8 cellular contexts compared by ENCODE assay signal in genomic region chr1:120558303-120559060, GRCh38.
DNase-seq lines count a peak whose midpoint lies in the region; ATAC-seq and TF ChIP-seq lines count a peak whose summit lies in the region.
"Not testable (repeated sequence)": the region's sequence is repeated elsewhere in the genome, so short reads cannot be mapped to it uniquely, and the experiment has no call there.

No MANE protein-coding gene starts in this region.

- H3K9ac ChIP-seq in HCT116 (ENCODE audit: low read length) = not testable (repeated sequence)
- H3K9ac ChIP-seq in SK-N-SH (peak overlapping the region; percentile 61; the same call in 1 of the 2 replicates), neural cell (ENCODE audit: low read length) (peak overlapping the region; percentile 53)

- not testable (repeated sequence) for TF ChIP-seq RAD21 in HCT116 (IDR thresholded peaks at IDR 0.05; ENCODE audit: low read depth); SK-N-SH (IDR thresholded peaks at IDR 0.05; ENCODE audit: low read length); neural cell (conservative IDR thresholded peaks at IDR 0.05)

- H3K27ac ChIP-seq in HCT116 (ENCODE audit: low read depth, low read length) (peak overlapping the region; percentile 38; the same call in 1 of the 2 replicates), SK-N-SH (ENCODE audit: low read depth in 2 of 2, low read length in 1 of 2) (peak overlapping the region; percentile 57 to 62; a peak in 2 of 4 replicates), neural cell (ENCODE audit: low read length) (peak overlapping the region; percentile 49)
- not testable (repeated sequence) for H3K27ac ChIP-seq in foreskin keratinocyte

- H3K4me3 ChIP-seq in HCT116 (replicated peaks in 1 of 2; ENCODE audit: low read depth in 1 of 2, low read length in 2 of 2) (peak overlapping the region; percentile 37 to 40), SK-N-SH (ENCODE audit: low read depth in 2 of 2, low read length in 1 of 2) (peak overlapping the region; percentile 55 to 58), neural cell (ENCODE audit: low read length) (peak overlapping the region; percentile 56)

- CTCF ChIA-PET in HCT116 (lab: Charles Lee); SK-N-SH (lab: Yijun Ruan, JAX); activated naive CD4-positive, alpha-beta T cell treated with anti-CD3 and anti-CD28 coated beads for 36 hours (lab: Charles Lee): not testable (repeated sequence)

- RAD21 ChIA-PET in HCT116 (lab: Charles Lee; ENCODE audit: low non-redundant PET in 1 of 2, low total read pairs in 2 of 2, uncharacterized antibody in 2 of 2, unreplicated experiment in 2 of 2) = not testable (repeated sequence)

- not testable (repeated sequence) for BruUV-seq in HCT116 (replicated peaks; lab: Mats Ljungman, UMichigan)

- H3K4me2 ChIP-seq in HCT116 (ENCODE audit: low read length) (peak overlapping the region; percentile 43; the same call in 1 of the 2 replicates), SK-N-SH (peak overlapping the region; percentile 28; the same call in 1 of the 2 replicates)
- H3K4me2 ChIP-seq in neural cell (ENCODE audit: low read length) = not testable (repeated sequence)

- H3K36me3 ChIP-seq in HCT116 (ENCODE audit: control insufficient read depth in 1 of 2, insufficient read depth in 2 of 2, low read length in 2 of 2); SK-N-SH (replicated peaks in 1 of 2; ENCODE audit: control insufficient read depth in 1 of 2, insufficient read depth in 2 of 2, low read length in 1 of 2); neural cell (ENCODE audit: insufficient read depth, low read length): not testable (repeated sequence)

- not testable (repeated sequence) for H2AFZ ChIP-seq in HCT116 (ENCODE audit: low read depth, low read length, poor library complexity, severe bottlenecking); SK-N-SH (ENCODE audit: low read depth); neural cell (ENCODE audit: low read depth, low read length)

- H3K9me2 ChIP-seq in HCT116 (ENCODE audit: insufficient read depth); SK-N-SH; neural cell (ENCODE audit: insufficient read depth, low read length): not testable (repeated sequence)

- H3K27me3 ChIP-seq in HCT116 (ENCODE audit: insufficient read depth, low read length); SK-N-SH (ENCODE audit: insufficient read depth); foreskin keratinocyte; neural cell (ENCODE audit: insufficient read depth, low read depth, low read length): not testable (repeated sequence)

- 0% methylated on average over 1 of the region's 72 CpGs for WGBS in SK-N-SH (ENCODE audit: low lambda C conversion rate)

- H3F3A ChIP-seq in SK-N-SH (replicated peaks; ENCODE audit: insufficient read depth); neural cell (ENCODE audit: insufficient read depth, low read length, poor library complexity, severe bottlenecking): not testable (repeated sequence)

- TF ChIP-seq POLR2A in HCT116 (IDR thresholded peaks at IDR 0.05; ENCODE audit: borderline replicate concordance, extremely low read depth, insufficient read depth, insufficient read length) = not testable (repeated sequence)

- not testable (repeated sequence) for H3K9me3 Mint-ChIP-seq in activated naive CD4-positive, alpha-beta T cell treated with anti-CD3 and anti-CD28 coated beads for 36 hours; stimulated activated naive B cell treated with anti-CD40 and anti-IgM and Interleukin-4, amounts not matched to agents 10 μg/mL and 1 μg/mL and 100 μg/mL, for 72 hours

- peak overlapping the region; percentile 71 for H3K4me3 Mint-ChIP-seq in activated naive CD4-positive, alpha-beta T cell treated with anti-CD3 and anti-CD28 coated beads for 36 hours
- peak overlapping the region; percentile 79 to 80 for H3K4me3 Mint-ChIP-seq in stimulated activated naive B cell treated with anti-CD40 and anti-IgM and Interleukin-4, amounts not matched to agents 10 μg/mL and 1 μg/mL and 100 μg/mL, for 72 hours

- not testable (repeated sequence) for H4K20me1 ChIP-seq in HCT116 (ENCODE audit: insufficient read depth); SK-N-SH (ENCODE audit: insufficient read depth); neural cell (ENCODE audit: insufficient read depth)

- DNase-seq in EL (peak; percentile 77), HCT116 (ENCODE audit: low read depth, low spot score) (peak; percentile 63), LHCN-M2 (ENCODE audit: low read depth) (peak; percentile 58), foreskin keratinocyte (peak; percentile 82 to 89)
- not testable (repeated sequence) for DNase-seq in SK-N-SH
- DNase-seq in activated naive CD4-positive, alpha-beta T cell treated with anti-CD3 and anti-CD28 coated beads for 36 hours = peak; percentile 83
- DNase-seq in stimulated activated naive B cell treated with anti-CD40 and anti-IgM and Interleukin-4, amounts not matched to agents 10 μg/mL and 1 μg/mL and 100 μg/mL, for 72 hours = peak; percentile 48

- not testable (repeated sequence) for H3K79me2 ChIP-seq in HCT116 (ENCODE audit: insufficient read depth, low read length); SK-N-SH (ENCODE audit: insufficient read depth); neural cell (replicated peaks; ENCODE audit: insufficient read depth, low read length)

- intact Hi-C loops in HCT116 (cut with micrococcal nuclease); activated naive CD4-positive, alpha-beta T cell treated with anti-CD3 and anti-CD28 coated beads for 36 hours (cut with micrococcal nuclease): not testable (repeated sequence)

- not testable (repeated sequence) for H3K4me1 Mint-ChIP-seq in activated naive CD4-positive, alpha-beta T cell treated with anti-CD3 and anti-CD28 coated beads for 36 hours (ENCODE audit: low read depth); stimulated activated naive B cell treated with anti-CD40 and anti-IgM and Interleukin-4, amounts not matched to agents 10 μg/mL and 1 μg/mL and 100 μg/mL, for 72 hours

- POLR2A ChIA-PET in HCT116 (lab: Charles Lee); SK-N-SH (lab: Yijun Ruan, JAX): not testable (repeated sequence)

- H3K27ac Mint-ChIP-seq in activated naive CD4-positive, alpha-beta T cell treated with anti-CD3 and anti-CD28 coated beads for 36 hours = peak overlapping the region; percentile 63
- peak overlapping the region; percentile 69 for H3K27ac Mint-ChIP-seq in stimulated activated naive B cell treated with anti-CD40 and anti-IgM and Interleukin-4, amounts not matched to agents 10 μg/mL and 1 μg/mL and 100 μg/mL, for 72 hours

- ATAC-seq in HCT116 (peak; percentile 94), foreskin keratinocyte (peak; percentile 92)
- ATAC-seq in stimulated activated naive B cell treated with anti-CD40 and anti-IgM and Interleukin-4, amounts not matched to agents 10 μg/mL and 1 μg/mL and 100 μg/mL, for 72 hours (replicated peaks) = peak; percentile 85 to 91

- TF ChIP-seq EP300 in SK-N-SH (IDR thresholded peaks at IDR 0.05; ENCODE audit: borderline replicate concordance in 1 of 2, low read depth in 1 of 2, low read length in 1 of 2); neural cell (conservative IDR thresholded peaks at IDR 0.05; ENCODE audit: poor library complexity, severe bottlenecking): not testable (repeated sequence)

- not testable (repeated sequence) for H3K27me3 Mint-ChIP-seq in activated naive CD4-positive, alpha-beta T cell treated with anti-CD3 and anti-CD28 coated beads for 36 hours (ENCODE audit: low read depth); stimulated activated naive B cell treated with anti-CD40 and anti-IgM and Interleukin-4, amounts not matched to agents 10 μg/mL and 1 μg/mL and 100 μg/mL, for 72 hours

- H3K36me3 Mint-ChIP-seq in activated naive CD4-positive, alpha-beta T cell treated with anti-CD3 and anti-CD28 coated beads for 36 hours (ENCODE audit: low read depth); stimulated activated naive B cell treated with anti-CD40 and anti-IgM and Interleukin-4, amounts not matched to agents 10 μg/mL and 1 μg/mL and 100 μg/mL, for 72 hours: not testable (repeated sequence)

- not testable (repeated sequence) for TF ChIP-seq CTCF in HCT116 (IDR thresholded peaks at IDR 0.05 in 2 of 3, conservative IDR thresholded peaks at IDR 0.05 in 1 of 3; ENCODE audit: borderline replicate concordance in 1 of 3, insufficient read depth in 1 of 3, low read depth in 2 of 3, low read length in 2 of 3); SK-N-SH (IDR thresholded peaks at IDR 0.05); foreskin keratinocyte (conservative IDR thresholded peaks at IDR 0.05); neural cell (IDR thresholded peaks at IDR 0.05; ENCODE audit: poor library complexity, severe bottlenecking)

- not testable (repeated sequence) for H3K4me1 ChIP-seq in HCT116 (ENCODE audit: control insufficient read depth in 1 of 2, insufficient read depth in 2 of 2, low read length in 2 of 2); SK-N-SH (ENCODE audit: control insufficient read depth in 1 of 2, insufficient read depth in 2 of 2, low read depth in 1 of 2, low read length in 1 of 2); foreskin keratinocyte

- H3K9me3 ChIP-seq in HCT116 (ENCODE audit: control insufficient read depth in 1 of 2, insufficient read depth in 1 of 2, low read depth in 1 of 2, low read length in 2 of 2); SK-N-SH; neural cell (ENCODE audit: low read length): not testable (repeated sequence)

TF ChIP-seq in HCT116, 20 proteins besides CTCF, POLR2A, EP300 and RAD21:
- TF ChIP-seq YY1 (IDR thresholded peaks at IDR 0.05; ENCODE audit: extremely low read depth, insufficient replicate concordance, low read depth, low read length) = peak; percentile 5

TF ChIP-seq in SK-N-SH, 30 proteins besides CTCF, POLR2A, EP300 and RAD21:
- TF ChIP-seq YY1 (IDR thresholded peaks at IDR 0.05; ENCODE audit: low read depth) (peak; percentile 77), NRF1 (IDR thresholded peaks at IDR 0.05; ENCODE audit: low read depth, low read length) (peak; percentile 23; the same call in 1 of the 2 replicates)
